ENCODE assay signal across 1 cellular context in genomic region chr10:68471586-68472408, GRCh38.
TF ChIP-seq lines count a peak whose summit lies in the region.

Gene DNA2, minus strand, starts transcription at chr10:68471973. Its CDS starts 109 bp downstream, at chr10:68471864.

TF ChIP-seq in IMR-90, 13 proteins besides CTCF, POLR2A, EP300 and RAD21:
- TF ChIP-seq MXI1 (IDR thresholded peaks at IDR 0.05; ENCODE audit: borderline replicate concordance, low read depth, low read length) (peak; percentile 85), SMC3 (IDR thresholded peaks at IDR 0.05; ENCODE audit: low read depth, low read length) (no peak), USF2 (IDR thresholded peaks at IDR 0.05; ENCODE audit: low read depth, low read length) (peak; percentile 35; the same call in 1 of the 2 replicates)
